In the genomic region with DNA sequence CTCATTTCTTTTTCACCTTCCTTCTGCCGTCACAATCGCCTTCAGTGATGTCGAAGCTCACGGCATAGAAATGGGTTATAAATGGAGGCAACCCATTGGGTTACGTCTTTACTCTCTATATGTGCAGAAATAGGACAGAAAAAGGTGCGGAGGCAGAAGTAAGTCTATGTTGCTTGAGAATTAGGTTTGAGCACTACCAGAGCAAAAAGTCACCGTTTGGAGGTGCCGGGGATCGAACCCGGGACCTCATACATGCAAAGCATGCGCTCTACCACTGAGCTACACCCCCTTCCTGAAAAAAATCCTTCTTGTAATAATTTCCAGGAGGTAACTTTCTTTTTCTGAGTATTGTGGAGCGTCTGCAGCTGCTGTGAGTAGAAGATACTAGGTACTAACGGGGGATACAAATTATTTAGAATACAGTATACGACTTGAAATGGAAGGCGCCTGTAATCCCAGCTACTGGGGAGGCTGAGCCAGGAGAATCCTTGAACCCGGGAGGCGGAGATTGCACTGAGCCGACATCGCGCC, we compare ENCODE assay signal across 1 cellular context.
TF ChIP-seq lines count a peak whose summit lies in the region.

No MANE protein-coding gene starts in this region.

TF ChIP-seq in HEK293, 187 proteins besides CTCF, POLR2A, EP300 and RAD21 (continued from another document and continues in another):
- TF ChIP-seq, protein P1, sequence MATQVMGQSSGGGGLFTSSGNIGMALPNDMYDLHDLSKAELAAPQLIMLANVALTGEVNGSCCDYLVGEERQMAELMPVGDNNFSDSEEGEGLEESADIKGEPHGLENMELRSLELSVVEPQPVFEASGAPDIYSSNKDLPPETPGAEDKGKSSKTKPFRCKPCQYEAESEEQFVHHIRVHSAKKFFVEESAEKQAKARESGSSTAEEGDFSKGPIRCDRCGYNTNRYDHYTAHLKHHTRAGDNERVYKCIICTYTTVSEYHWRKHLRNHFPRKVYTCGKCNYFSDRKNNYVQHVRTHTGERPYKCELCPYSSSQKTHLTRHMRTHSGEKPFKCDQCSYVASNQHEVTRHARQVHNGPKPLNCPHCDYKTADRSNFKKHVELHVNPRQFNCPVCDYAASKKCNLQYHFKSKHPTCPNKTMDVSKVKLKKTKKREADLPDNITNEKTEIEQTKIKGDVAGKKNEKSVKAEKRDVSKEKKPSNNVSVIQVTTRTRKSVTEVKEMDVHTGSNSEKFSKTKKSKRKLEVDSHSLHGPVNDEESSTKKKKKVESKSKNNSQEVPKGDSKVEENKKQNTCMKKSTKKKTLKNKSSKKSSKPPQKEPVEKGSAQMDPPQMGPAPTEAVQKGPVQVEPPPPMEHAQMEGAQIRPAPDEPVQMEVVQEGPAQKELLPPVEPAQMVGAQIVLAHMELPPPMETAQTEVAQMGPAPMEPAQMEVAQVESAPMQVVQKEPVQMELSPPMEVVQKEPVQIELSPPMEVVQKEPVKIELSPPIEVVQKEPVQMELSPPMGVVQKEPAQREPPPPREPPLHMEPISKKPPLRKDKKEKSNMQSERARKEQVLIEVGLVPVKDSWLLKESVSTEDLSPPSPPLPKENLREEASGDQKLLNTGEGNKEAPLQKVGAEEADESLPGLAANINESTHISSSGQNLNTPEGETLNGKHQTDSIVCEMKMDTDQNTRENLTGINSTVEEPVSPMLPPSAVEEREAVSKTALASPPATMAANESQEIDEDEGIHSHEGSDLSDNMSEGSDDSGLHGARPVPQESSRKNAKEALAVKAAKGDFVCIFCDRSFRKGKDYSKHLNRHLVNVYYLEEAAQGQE (tag by site-specific recombination; IDR thresholded peaks at IDR 0.05) = 0 out of 2 replicates have a peak, but pooled peaks have one; percentile 6
- TF ChIP-seq ZNF292 (tag by site-specific recombination; IDR thresholded peaks at IDR 0.05; ENCODE audit: borderline replicate concordance, low read depth) (no peak), ZNF433 (tag by site-specific recombination; IDR thresholded peaks at IDR 0.05; ENCODE audit: low read depth) (no peak), ZNF10 (tag by site-specific recombination; IDR thresholded peaks at IDR 0.05) (no peak), EGR2 (tag by site-specific recombination; IDR thresholded peaks at IDR 0.05; ENCODE audit: low read depth) (no peak), ZNF768 (tag by site-specific recombination; IDR thresholded peaks at IDR 0.05) (no peak), PRDM2 (tag by site-specific recombination; IDR thresholded peaks at IDR 0.05; ENCODE audit: borderline replicate concordance) (no peak), SCRT2 (tag by site-specific recombination; IDR thresholded peaks at IDR 0.05) (no peak), ZNF791 (tag by site-specific recombination; IDR thresholded peaks at IDR 0.05) (no peak), ZBTB8A (tag by site-specific recombination; IDR thresholded peaks at IDR 0.05) (no peak), ZNF350 (tag by site-specific recombination; IDR thresholded peaks at IDR 0.05) (no peak), HOXA7 (CRISPR knock-in tag; IDR thresholded peaks at IDR 0.05; ENCODE audit: borderline replicate concordance) (no peak), ZNF311 (tag by site-specific recombination; IDR thresholded peaks at IDR 0.05; ENCODE audit: borderline replicate concordance) (no peak), ZNF2 (tag by site-specific recombination; IDR thresholded peaks at IDR 0.05) (peak; percentile 53; the same call in 1 of the 2 replicates), ZNF394 (tag by site-specific recombination; IDR thresholded peaks at IDR 0.05; ENCODE audit: borderline replicate concordance) (no peak), ZNF629 (tag by site-specific recombination; IDR thresholded peaks at IDR 0.05) (peak; percentile 82), ZNF610 (tag by site-specific recombination; IDR thresholded peaks at IDR 0.05; ENCODE audit: borderline replicate concordance) (0 out of 2 replicates have a peak, but pooled peaks have one; percentile 46), ZBTB21 (tag by site-specific recombination; IDR thresholded peaks at IDR 0.05) (peak; percentile 56; the same call in 1 of the 2 replicates), ZNF221 (tag by site-specific recombination; IDR thresholded peaks at IDR 0.05; ENCODE audit: borderline replicate concordance) (no peak), MZF1 (tag by site-specific recombination; IDR thresholded peaks at IDR 0.05; ENCODE audit: borderline replicate concordance) (peak; percentile 65; the same call in 1 of the 2 replicates), ZNF248 (tag by site-specific recombination; IDR thresholded peaks at IDR 0.05) (no peak), ZNF513 (tag by site-specific recombination; IDR thresholded peaks at IDR 0.05) (peak; percentile 50), GLIS2 (tag by site-specific recombination; IDR thresholded peaks at IDR 0.05) (no peak)
- TF ChIP-seq, protein P2, sequence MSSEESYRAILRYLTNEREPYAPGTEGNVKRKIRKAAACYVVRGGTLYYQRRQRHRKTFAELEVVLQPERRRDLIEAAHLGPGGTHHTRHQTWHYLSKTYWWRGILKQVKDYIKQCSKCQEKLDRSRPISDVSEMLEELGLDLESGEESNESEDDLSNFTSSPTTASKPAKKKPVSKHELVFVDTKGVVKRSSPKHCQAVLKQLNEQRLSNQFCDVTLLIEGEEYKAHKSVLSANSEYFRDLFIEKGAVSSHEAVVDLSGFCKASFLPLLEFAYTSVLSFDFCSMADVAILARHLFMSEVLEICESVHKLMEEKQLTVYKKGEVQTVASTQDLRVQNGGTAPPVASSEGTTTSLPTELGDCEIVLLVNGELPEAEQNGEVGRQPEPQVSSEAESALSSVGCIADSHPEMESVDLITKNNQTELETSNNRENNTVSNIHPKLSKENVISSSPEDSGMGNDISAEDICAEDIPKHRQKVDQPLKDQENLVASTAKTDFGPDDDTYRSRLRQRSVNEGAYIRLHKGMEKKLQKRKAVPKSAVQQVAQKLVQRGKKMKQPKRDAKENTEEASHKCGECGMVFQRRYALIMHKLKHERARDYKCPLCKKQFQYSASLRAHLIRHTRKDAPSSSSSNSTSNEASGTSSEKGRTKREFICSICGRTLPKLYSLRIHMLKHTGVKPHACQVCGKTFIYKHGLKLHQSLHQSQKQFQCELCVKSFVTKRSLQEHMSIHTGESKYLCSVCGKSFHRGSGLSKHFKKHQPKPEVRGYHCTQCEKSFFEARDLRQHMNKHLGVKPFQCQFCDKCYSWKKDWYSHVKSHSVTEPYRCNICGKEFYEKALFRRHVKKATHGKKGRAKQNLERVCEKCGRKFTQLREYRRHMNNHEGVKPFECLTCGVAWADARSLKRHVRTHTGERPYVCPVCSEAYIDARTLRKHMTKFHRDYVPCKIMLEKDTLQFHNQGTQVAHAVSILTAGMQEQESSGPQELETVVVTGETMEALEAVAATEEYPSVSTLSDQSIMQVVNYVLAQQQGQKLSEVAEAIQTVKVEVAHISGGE (tag by site-specific recombination; conservative IDR thresholded peaks at IDR 0.05; ENCODE audit: low read depth) = no peak
- TF ChIP-seq, protein P3, sequence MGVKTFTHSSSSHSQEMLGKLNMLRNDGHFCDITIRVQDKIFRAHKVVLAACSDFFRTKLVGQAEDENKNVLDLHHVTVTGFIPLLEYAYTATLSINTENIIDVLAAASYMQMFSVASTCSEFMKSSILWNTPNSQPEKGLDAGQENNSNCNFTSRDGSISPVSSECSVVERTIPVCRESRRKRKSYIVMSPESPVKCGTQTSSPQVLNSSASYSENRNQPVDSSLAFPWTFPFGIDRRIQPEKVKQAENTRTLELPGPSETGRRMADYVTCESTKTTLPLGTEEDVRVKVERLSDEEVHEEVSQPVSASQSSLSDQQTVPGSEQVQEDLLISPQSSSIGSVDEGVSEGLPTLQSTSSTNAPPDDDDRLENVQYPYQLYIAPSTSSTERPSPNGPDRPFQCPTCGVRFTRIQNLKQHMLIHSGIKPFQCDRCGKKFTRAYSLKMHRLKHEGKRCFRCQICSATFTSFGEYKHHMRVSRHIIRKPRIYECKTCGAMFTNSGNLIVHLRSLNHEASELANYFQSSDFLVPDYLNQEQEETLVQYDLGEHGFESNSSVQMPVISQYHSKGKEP (tag by site-specific recombination; IDR thresholded peaks at IDR 0.05) = peak; percentile 71
- TF ChIP-seq, protein P4, sequence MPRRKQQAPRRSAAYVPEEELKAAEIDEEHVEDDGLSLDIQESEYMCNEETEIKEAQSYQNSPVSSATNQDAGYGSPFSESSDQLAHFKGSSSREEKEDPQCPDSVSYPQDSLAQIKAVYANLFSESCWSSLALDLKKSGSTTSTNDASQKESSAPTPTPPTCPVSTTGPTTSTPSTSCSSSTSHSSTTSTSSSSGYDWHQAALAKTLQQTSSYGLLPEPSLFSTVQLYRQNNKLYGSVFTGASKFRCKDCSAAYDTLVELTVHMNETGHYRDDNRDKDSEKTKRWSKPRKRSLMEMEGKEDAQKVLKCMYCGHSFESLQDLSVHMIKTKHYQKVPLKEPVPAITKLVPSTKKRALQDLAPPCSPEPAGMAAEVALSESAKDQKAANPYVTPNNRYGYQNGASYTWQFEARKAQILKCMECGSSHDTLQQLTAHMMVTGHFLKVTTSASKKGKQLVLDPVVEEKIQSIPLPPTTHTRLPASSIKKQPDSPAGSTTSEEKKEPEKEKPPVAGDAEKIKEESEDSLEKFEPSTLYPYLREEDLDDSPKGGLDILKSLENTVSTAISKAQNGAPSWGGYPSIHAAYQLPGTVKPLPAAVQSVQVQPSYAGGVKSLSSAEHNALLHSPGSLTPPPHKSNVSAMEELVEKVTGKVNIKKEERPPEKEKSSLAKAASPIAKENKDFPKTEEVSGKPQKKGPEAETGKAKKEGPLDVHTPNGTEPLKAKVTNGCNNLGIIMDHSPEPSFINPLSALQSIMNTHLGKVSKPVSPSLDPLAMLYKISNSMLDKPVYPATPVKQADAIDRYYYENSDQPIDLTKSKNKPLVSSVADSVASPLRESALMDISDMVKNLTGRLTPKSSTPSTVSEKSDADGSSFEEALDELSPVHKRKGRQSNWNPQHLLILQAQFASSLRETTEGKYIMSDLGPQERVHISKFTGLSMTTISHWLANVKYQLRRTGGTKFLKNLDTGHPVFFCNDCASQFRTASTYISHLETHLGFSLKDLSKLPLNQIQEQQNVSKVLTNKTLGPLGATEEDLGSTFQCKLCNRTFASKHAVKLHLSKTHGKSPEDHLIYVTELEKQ (tag by site-specific recombination; IDR thresholded peaks at IDR 0.05; ENCODE audit: borderline replicate concordance) = no peak
- TF ChIP-seq, protein P5, sequence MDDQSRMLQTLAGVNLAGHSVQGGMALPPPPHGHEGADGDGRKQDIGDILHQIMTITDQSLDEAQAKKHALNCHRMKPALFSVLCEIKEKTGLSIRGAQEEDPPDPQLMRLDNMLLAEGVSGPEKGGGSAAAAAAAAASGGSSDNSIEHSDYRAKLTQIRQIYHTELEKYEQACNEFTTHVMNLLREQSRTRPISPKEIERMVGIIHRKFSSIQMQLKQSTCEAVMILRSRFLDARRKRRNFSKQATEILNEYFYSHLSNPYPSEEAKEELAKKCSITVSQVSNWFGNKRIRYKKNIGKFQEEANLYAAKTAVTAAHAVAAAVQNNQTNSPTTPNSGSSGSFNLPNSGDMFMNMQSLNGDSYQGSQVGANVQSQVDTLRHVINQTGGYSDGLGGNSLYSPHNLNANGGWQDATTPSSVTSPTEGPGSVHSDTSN (CRISPR knock-in tag; IDR thresholded peaks at IDR 0.05) = no peak
- TF ChIP-seq, protein P6, sequence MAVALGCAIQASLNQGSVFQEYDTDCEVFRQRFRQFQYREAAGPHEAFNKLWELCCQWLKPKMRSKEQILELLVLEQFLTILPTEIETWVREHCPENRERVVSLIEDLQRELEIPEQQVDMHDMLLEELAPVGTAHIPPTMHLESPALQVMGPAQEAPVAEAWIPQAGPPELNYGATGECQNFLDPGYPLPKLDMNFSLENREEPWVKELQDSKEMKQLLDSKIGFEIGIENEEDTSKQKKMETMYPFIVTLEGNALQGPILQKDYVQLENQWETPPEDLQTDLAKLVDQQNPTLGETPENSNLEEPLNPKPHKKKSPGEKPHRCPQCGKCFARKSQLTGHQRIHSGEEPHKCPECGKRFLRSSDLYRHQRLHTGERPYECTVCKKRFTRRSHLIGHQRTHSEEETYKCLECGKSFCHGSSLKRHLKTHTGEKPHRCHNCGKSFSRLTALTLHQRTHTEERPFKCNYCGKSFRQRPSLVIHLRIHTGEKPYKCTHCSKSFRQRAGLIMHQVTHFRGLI (tag by site-specific recombination; IDR thresholded peaks at IDR 0.05) = no peak
